8 cellular contexts compared by ENCODE assay signal in the genomic region with DNA sequence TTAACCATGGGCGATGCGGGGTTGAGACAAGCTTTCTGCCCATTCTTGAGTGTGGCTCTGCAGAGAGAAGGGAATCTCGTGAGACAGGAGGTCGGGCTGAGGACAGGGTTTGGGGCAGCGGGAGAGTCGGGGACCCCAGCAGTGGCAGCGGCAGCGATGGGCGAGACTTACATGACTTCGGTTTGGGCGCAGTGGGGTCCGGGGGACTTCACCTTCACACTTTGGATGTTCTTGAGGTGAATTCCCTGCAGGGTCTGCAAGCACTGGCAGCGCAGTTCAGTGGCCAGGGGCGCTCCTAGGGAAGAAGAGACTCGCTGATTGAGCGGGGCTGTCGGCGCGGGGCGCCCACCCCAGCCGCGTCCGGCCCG. TPM values are rescaled to one million over a fixed set of nuclear protein-coding genes. Genes with fewer than 3 reads are reported as not detected.
DNase-seq lines count a peak whose midpoint lies in the region; ATAC-seq and TF ChIP-seq lines count a peak whose summit lies in the region.

No MANE protein-coding gene starts in this region.

- no peaks in the 10 kb centered on the region for H3K9me3 ChIP-seq in stomach smooth muscle (ENCODE audit: control insufficient read depth in 2 of 2, low read length in 2 of 2)

- peak; percentile 5 for ATAC-seq in HG03442 (IDR thresholded peaks at IDR 0.05; ENCODE audit: unreplicated experiment)

- H3K27ac ChIP-seq in stomach smooth muscle (ENCODE audit: low read length) = no peak overlapping the region

- no peak for TF ChIP-seq CTCF in kidney epithelial cell (IDR thresholded peaks at IDR 0.05; ENCODE audit: insufficient read depth, low read length, poor library complexity, severe bottlenecking)

- peaks cover 12% of the 10 kb centered on the region for H3K4me1 ChIP-seq in stomach smooth muscle (ENCODE audit: control insufficient read depth, insufficient read depth, low read length)

- H3K36me3 ChIP-seq in kidney epithelial cell (ENCODE audit: control insufficient read depth, insufficient read depth, low read length) = no peaks in the 10 kb centered on the region
- H3K36me3 ChIP-seq in stomach smooth muscle (ENCODE audit: control insufficient read depth in 2 of 2, insufficient read depth in 2 of 2, low read length in 2 of 2) = no peaks in the 10 kb centered on the region

- no peaks in the 10 kb centered on the region for H3K27me3 ChIP-seq in kidney epithelial cell (ENCODE audit: control insufficient read depth, insufficient read depth, low read length)
- H3K27me3 ChIP-seq in stomach smooth muscle (ENCODE audit: control insufficient read depth in 1 of 2, insufficient read depth in 2 of 2, low read length in 2 of 2) = no peaks in the 10 kb centered on the region

- peak overlapping the region; percentile 50 to 60 for H3K9ac ChIP-seq in stomach smooth muscle (ENCODE audit: low read length in 2 of 2)

- DNase-seq in astrocyte of the hippocampus (ENCODE audit: low read depth, low spot score) (peak; percentile 15), kidney epithelial cell (ENCODE audit: low read depth) (no peak), HuH-7.5 (ENCODE audit: low spot score) (no peak), mesenteric fat pad (ENCODE audit: low spot score) (no peak), NCI-H446 (lab: John Stamatoyannopoulos, UW) (no peak), T-helper 9 cell (no peak)

- peak overlapping the region; percentile 62 for H3K4me3 ChIP-seq in kidney epithelial cell (ENCODE audit: low read depth, low read length)
- peak overlapping the region; percentile 66 to 84 for H3K4me3 ChIP-seq in stomach smooth muscle (ENCODE audit: low read length in 2 of 2)

RNA-seq across cellular contexts. Expression of gene CXCL2, which starts 0.4 kb away (rescaled TPM):
- total RNA-seq in kidney epithelial cell (12.5 and 30.2 TPM in 2 replicates), mesenteric fat pad (145 TPM)

RNA-seq across cellular contexts. Expression of gene MTHFD2L, which starts 59.3 kb away (rescaled TPM):
- total RNA-seq in kidney epithelial cell (9.5 and 11.0 TPM in 2 replicates), mesenteric fat pad (8.4 TPM)
